In genomic region chr22:47376322-47376700, GRCh38 we compare ENCODE assay signal across 16 cellular contexts.
DNase-seq lines count a peak whose midpoint lies in the region; ATAC-seq and TF ChIP-seq lines count a peak whose summit lies in the region.
"Had no signal": no experiment of that assay in that cellular context is flagged by ENCODE, and none has a peak within 500 bp of the region (broad histone marks: within the 10 kb centered on the region; RNA-seq: fewer than 3 reads in every experiment).

No MANE protein-coding gene starts in this region.

- H3K4me3 ChIP-seq in RWPE2 (ENCODE audit: severe bottlenecking) (no peak overlapping the region), upper lobe of right lung (no peak overlapping the region)
- H3K4me3 ChIP-seq: GM23338 had no signal

- DNase-seq in RWPE2 (ENCODE audit: low spot score) (peak; percentile 18), chondrocyte (ENCODE audit: low spot score) (peak; percentile 35), mesenteric fat pad (ENCODE audit: low spot score) (peak; percentile 55), upper lobe of right lung (peak; percentile 18), OCI-M1 (lab: John Stamatoyannopoulos, UW) (no peak)
- DNase-seq: C1 segment of cervical spinal cord; Calu3; CD4-positive, alpha-beta memory T cell; COR-L47; DMS53; DMS79 treated with DMSO at 0.1 percent for 48 hours; GF-D8; H9 had no signal

- H3K4me1 ChIP-seq in RWPE2 (ENCODE audit: insufficient read depth, poor library complexity, severe bottlenecking) (no peaks in the 10 kb centered on the region), upper lobe of right lung (no peaks in the 10 kb centered on the region)

- no peak for TF ChIP-seq CTCF in RWPE2 (IDR thresholded peaks at IDR 0.05; ENCODE audit: poor library complexity, severe bottlenecking)
- no peak for TF ChIP-seq CTCF in chondrocyte (IDR thresholded peaks at IDR 0.05)
- TF ChIP-seq CTCF in upper lobe of right lung (IDR thresholded peaks at IDR 0.05): no peak

- H3K27ac Mint-ChIP-seq in chondrocyte (ENCODE audit: unreplicated experiment): no peak overlapping the region
- H3K27ac Mint-ChIP-seq: CD4-positive, alpha-beta memory T cell; GM23338; H9 had no signal

- no peak overlapping the region for H3K27ac ChIP-seq in RWPE2 (ENCODE audit: poor library complexity, severe bottlenecking)
- H3K27ac ChIP-seq in upper lobe of right lung: no peak overlapping the region

- no peak for ATAC-seq in RWPE2 (ENCODE audit: low read depth)
- ATAC-seq in upper lobe of right lung: no peak
- ATAC-seq in HG02571 (IDR thresholded peaks at IDR 0.05; ENCODE audit: unreplicated experiment): no peak
- ATAC-seq: GM23338, HCT116 had no signal

- no peaks in the 10 kb centered on the region for H3K27me3 Mint-ChIP-seq in chondrocyte (ENCODE audit: low read depth)

- H3K9me3 Mint-ChIP-seq in chondrocyte (ENCODE audit: low read depth): peaks cover 7% of the 10 kb centered on the region

- H3K4me1 Mint-ChIP-seq in chondrocyte (ENCODE audit: low read depth): no peaks in the 10 kb centered on the region
- H3K4me1 Mint-ChIP-seq: CD4-positive, alpha-beta memory T cell; GM23338; H9 had no signal

- H3K27me3 ChIP-seq in RWPE2 (ENCODE audit: insufficient read depth, poor library complexity, severe bottlenecking) (no peaks in the 10 kb centered on the region), upper lobe of right lung (no peaks in the 10 kb centered on the region)

- no peaks in the 10 kb centered on the region for H3K9me3 ChIP-seq in RWPE2 (ENCODE audit: severe bottlenecking)
- H3K9me3 ChIP-seq in upper lobe of right lung: no peaks in the 10 kb centered on the region

- H3K36me3 ChIP-seq in RWPE2 (ENCODE audit: low read depth): no peaks in the 10 kb centered on the region
- no peaks in the 10 kb centered on the region for H3K36me3 ChIP-seq in upper lobe of right lung

- no peaks in the 10 kb centered on the region for H3K36me3 Mint-ChIP-seq in chondrocyte (ENCODE audit: low read depth)
- H3K36me3 Mint-ChIP-seq: CD4-positive, alpha-beta memory T cell had no signal

- intact Hi-C loops in upper lobe of right lung (cut with DNase I): no loop called here

- H3K4me3 Mint-ChIP-seq in chondrocyte (ENCODE audit: unreplicated experiment): no peak overlapping the region
- H3K4me3 Mint-ChIP-seq: CD4-positive, alpha-beta memory T cell; GM23338; H9 had no signal
